Comparison of ENCODE assay signal across 8 cellular contexts in the genomic region with DNA sequence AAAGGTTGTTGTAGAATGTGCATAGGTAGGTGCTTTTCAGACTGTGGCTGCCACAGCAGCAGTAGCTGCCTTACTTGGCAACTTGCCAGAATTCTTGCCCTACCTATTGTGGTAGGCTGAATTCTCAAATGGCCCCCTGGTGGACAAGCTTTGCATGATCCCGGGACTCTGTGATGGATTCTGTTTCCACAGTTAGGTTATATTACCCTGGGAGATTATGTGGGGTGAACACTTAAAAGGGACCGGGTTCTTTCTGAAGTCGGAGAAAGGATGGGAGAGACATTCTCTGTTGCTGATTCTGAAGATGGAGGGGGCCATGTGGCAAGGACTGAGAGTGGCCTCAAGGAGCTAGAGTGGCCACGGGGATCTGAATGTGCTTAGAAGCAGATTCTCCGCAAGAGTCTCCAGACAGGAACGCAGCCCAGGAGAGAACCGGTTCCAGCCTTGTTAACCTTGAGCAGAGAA. TPM values are rescaled to one million over a fixed set of nuclear protein-coding genes. Genes with fewer than 3 reads are reported as not detected.
A peak's percentile ranks its signal among the peaks of the same experiment; 100 is the strongest.
DNase-seq lines count a peak whose midpoint lies in the region; ATAC-seq, FAIRE-seq and TF ChIP-seq lines count a peak whose summit lies in the region.

No MANE protein-coding gene starts in this region.

- FAIRE-seq in bronchial epithelial cell (lab: Jason Lieb, UNC), result peak; percentile 13

- DNase-seq in EL (peak; percentile 79), LHCN-M2 (ENCODE audit: low read depth) (peak; percentile 75), SKM-1 (lab: John Stamatoyannopoulos, UW; ENCODE audit: unreplicated experiment) (peak; percentile 73), bronchial epithelial cell (ENCODE audit: low read depth) (peak; percentile 75), left lobe of liver (ENCODE audit: low spot score) (peak; percentile 85)
- DNase-seq in stimulated activated naive CD4-positive, alpha-beta T cell treated with Interleukin-2 at 50 U/mL for 16 hours (lab: John Stamatoyannopoulos, UW), result peak; percentile 13

- TF ChIP-seq CTCF in bronchial epithelial cell (IDR thresholded peaks at IDR 0.05; ENCODE audit: insufficient read depth, low read length, severe bottlenecking), result peak; percentile 60

- no peaks in the 10 kb centered on the region for H3K36me3 ChIP-seq in bronchial epithelial cell (ENCODE audit: control insufficient read depth, insufficient read depth, low read length)

- no peak overlapping the region for H3K4me3 ChIP-seq in bronchial epithelial cell (ENCODE audit: low read depth, low read length)

- ATAC-seq in left lobe of liver, result peak; percentile 92
- no peak for ATAC-seq in GM21529 (IDR thresholded peaks at IDR 0.05; ENCODE audit: unreplicated experiment)
- ATAC-seq in HG03521 (IDR thresholded peaks at IDR 0.05; ENCODE audit: unreplicated experiment), result no peak

- no peaks in the 10 kb centered on the region for H3K27me3 ChIP-seq in bronchial epithelial cell (ENCODE audit: control insufficient read depth, insufficient read depth, low read length)

RNA-seq across cellular contexts. Expression of gene KCNE1, which starts 32.1 kb away (rescaled TPM):
- total RNA-seq in LHCN-M2 (2014; rRNA removed) (not detected in 2 replicates), bronchial epithelial cell (0.26 and 1.0 TPM in 2 replicates), left lobe of liver (2.0 TPM)
- polyA plus RNA-seq in LHCN-M2 (2012), result 0.11 TPM

Comparison
In these comparisons a context has a peak if more than half of its experiments do, and no peak if none do; other contexts are left out.
1. DNase-seq: peak in every context shown above with its lines; median percentile 85 in left lobe of liver; 79 in EL; 75 in LHCN-M2; 75 in bronchial epithelial cell; 73 in SKM-1; 13 in stimulated activated naive CD4-positive, alpha-beta T cell treated with Interleukin-2 at 50 U/mL for 16 hours.